20 cellular contexts compared by ENCODE assay signal in genomic region chr3:121719423-121719822, GRCh38. TPM values are rescaled to one million over a fixed set of nuclear protein-coding genes. Genes with fewer than 3 reads are reported as not detected.
"Had no signal": no experiment of that assay in that cellular context is flagged by ENCODE, and none has a peak within 500 bp of the region (broad histone marks: within the 10 kb centered on the region; RNA-seq: fewer than 3 reads in every experiment).

No MANE protein-coding gene starts in this region.

- H3K4me3 Mint-ChIP-seq: immature natural killer cell; stimulated activated memory B cell treated with anti-CD40 and anti-IgM and Interleukin-4, amounts not matched to agents 10 μg/mL and 1 μg/mL and 100 μg/mL, for 72 hours; stimulated activated naive CD8-positive, alpha-beta T cell treated with anti-CD3 and anti-CD28 coated beads, Interleukin-15, Interleukin-2, amounts not matched to agents 100 ng/mL and 50 ng/mL, for 24 hours had no signal

- ATAC-seq: left cardiac atrium; naive thymus-derived CD8-positive, alpha-beta T cell; stimulated activated memory B cell treated with anti-CD40 and anti-IgM and Interleukin-4, amounts not matched to agents 10 μg/mL and 1 μg/mL and 100 μg/mL, for 72 hours; upper lobe of right lung had no signal

- H3K4me1 ChIP-seq: colonic mucosa, esophagus squamous epithelium, right atrium auricular region, spleen, tibial artery, upper lobe of right lung, vagina had no signal

- H3K27me3 Mint-ChIP-seq: naive thymus-derived CD8-positive, alpha-beta T cell; stimulated activated memory B cell treated with anti-CD40 and anti-IgM and Interleukin-4, amounts not matched to agents 10 μg/mL and 1 μg/mL and 100 μg/mL, for 72 hours; stimulated activated naive CD8-positive, alpha-beta T cell treated with anti-CD3 and anti-CD28 coated beads, Interleukin-15, Interleukin-2, amounts not matched to agents 100 ng/mL and 50 ng/mL, for 24 hours had no signal

- H3K27me3 ChIP-seq: colonic mucosa, esophagus squamous epithelium, neutrophil, right atrium auricular region, spleen, tibial artery, upper lobe of right lung, vagina had no signal

- DNase-seq: colonic mucosa; dermis blood vessel endothelial cell; esophagus squamous epithelium; foreskin fibroblast; immature natural killer cell; left cardiac atrium; mammary epithelial cell; naive thymus-derived CD8-positive, alpha-beta T cell; spleen; stimulated activated CD4-positive, alpha-beta T cell treated with anti-CD3 and anti-CD28 coated beads, Interleukin-15, amount 100 ng/mL, for 24 hours; stimulated activated CD4-positive, alpha-beta T cell treated with anti-CD3 and anti-CD28 coated beads, Interleukin-1b, Interleukin-23, amount 100 ng/mL, for 48 hours; stimulated activated CD4-positive, alpha-beta T cell treated with anti-CD3 and anti-CD28 coated beads, Interleukin-4, amount 100 ng/mL, for 24 hours; tibial artery; upper lobe of right lung had no signal

- H3K9me3 Mint-ChIP-seq: immature natural killer cell; stimulated activated memory B cell treated with anti-CD40 and anti-IgM and Interleukin-4, amounts not matched to agents 10 μg/mL and 1 μg/mL and 100 μg/mL, for 72 hours; stimulated activated naive CD8-positive, alpha-beta T cell treated with anti-CD3 and anti-CD28 coated beads, Interleukin-15, Interleukin-2, amounts not matched to agents 100 ng/mL and 50 ng/mL, for 24 hours had no signal

- H3K4me3 ChIP-seq: colonic mucosa, esophagus squamous epithelium, right atrium auricular region, spleen, tibial artery, upper lobe of right lung, vagina had no signal

- H3K27ac ChIP-seq: colonic mucosa, esophagus squamous epithelium, neutrophil, right atrium auricular region, tibial artery, upper lobe of right lung, vagina had no signal

- H3K9me3 ChIP-seq: colonic mucosa, esophagus squamous epithelium, neutrophil, right atrium auricular region, spleen, tibial artery, upper lobe of right lung, vagina had no signal

- H3K27ac Mint-ChIP-seq: stimulated activated memory B cell treated with anti-CD40 and anti-IgM and Interleukin-4, amounts not matched to agents 10 μg/mL and 1 μg/mL and 100 μg/mL, for 72 hours; stimulated activated naive CD8-positive, alpha-beta T cell treated with anti-CD3 and anti-CD28 coated beads, Interleukin-15, Interleukin-2, amounts not matched to agents 100 ng/mL and 50 ng/mL, for 24 hours had no signal

RNA-seq across cellular contexts. Expression of gene HCLS1, which starts 58.7 kb away (rescaled TPM):
- total RNA-seq: osteocyte had no signal
